Comparison of ENCODE assay signal across 27 cellular contexts in the genomic region with DNA sequence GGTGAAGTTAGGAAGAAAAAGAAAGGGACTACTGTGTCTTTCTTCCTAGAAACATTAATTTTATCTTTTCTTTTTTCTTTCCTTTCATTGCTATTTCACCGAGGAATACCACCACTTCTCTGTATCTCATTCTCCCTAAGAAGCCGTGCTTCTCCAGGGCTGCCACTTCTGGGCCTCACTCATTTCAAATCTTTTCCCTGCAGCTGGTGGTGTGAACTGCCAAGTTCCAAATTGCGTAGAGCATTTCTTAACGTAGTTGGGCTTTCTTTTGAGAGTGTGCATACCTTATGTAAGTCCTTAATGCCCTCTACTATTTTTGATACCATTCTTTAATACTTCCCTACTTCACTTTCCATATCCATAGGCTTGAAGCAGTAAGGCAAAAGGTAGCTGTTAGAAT.
DNase-seq lines count a peak whose midpoint lies in the region; ATAC-seq, FAIRE-seq and TF ChIP-seq lines count a peak whose summit lies in the region.
"Had no signal": no experiment of that assay in that cellular context is flagged by ENCODE, and none has a peak within 500 bp of the region (broad histone marks: within the 10 kb centered on the region; RNA-seq: fewer than 3 reads in every experiment).

No MANE protein-coding gene starts in this region.

- FAIRE-seq in K562 (lab: Jason Lieb, UNC): no peak
- no peak for FAIRE-seq in kidney (lab: Jason Lieb, UNC)
- FAIRE-seq: A204.1, GM12878, GM12892, GM18507 had no signal

- peak overlapping the region; percentile 47 for H2AFZ ChIP-seq in K562 (ENCODE audit: low read depth, low read length)

- intact Hi-C loops in left ventricle myocardium inferior (cut with micrococcal nuclease) (no loop called here), right cardiac atrium (cut with DNase I) (no loop called here), K562 (cut with micrococcal nuclease) (no loop called here), kidney (cut with DNase I) (no loop called here)
- intact Hi-C loops in dendritic cell treated with granulocyte-macrophage colony-stimulating factor and Interleukin-4, amounts not matched to agents 40 ng/mL and 50 ng/mL, for 4 days (cut with micrococcal nuclease): no loop called here

- no peaks in the 10 kb centered on the region for H3K36me3 ChIP-seq in left ventricle myocardium inferior
- H3K36me3 ChIP-seq in K562 (ENCODE audit: control insufficient read depth, insufficient read depth, low read length): no peaks in the 10 kb centered on the region
- no peaks in the 10 kb centered on the region for H3K36me3 ChIP-seq in kidney (ENCODE audit: control insufficient read depth in 1 of 2, insufficient read depth in 2 of 2, low read length in 2 of 2)
- H3K36me3 ChIP-seq: BE2C, BLaER1 had no signal

- H3K79me2 ChIP-seq in K562 (ENCODE audit: control insufficient read depth, insufficient read depth, low read length): no peaks in the 10 kb centered on the region

- H3K4me1 ChIP-seq in left ventricle myocardium inferior: peaks cover 12% of the 10 kb centered on the region
- no peaks in the 10 kb centered on the region for H3K4me1 ChIP-seq in right cardiac atrium (ENCODE audit: control insufficient read depth, insufficient read depth, low read length)
- peaks cover 8 to 23% of the 10 kb centered on the region in 2 experiments; a peak in 4 of 5 replicates for H3K4me1 ChIP-seq in K562 (replicated peaks in 1 of 2; ENCODE audit: control insufficient read depth in 2 of 2, insufficient read depth in 2 of 2, low read length in 2 of 2)
- H3K4me1 ChIP-seq in kidney (ENCODE audit: control insufficient read depth in 1 of 2, insufficient read depth in 1 of 2, low read depth in 1 of 2, low read length in 2 of 2): peaks cover 0 to 5% of the 10 kb centered on the region in 2 donors
- H3K4me1 ChIP-seq: BE2C, BLaER1 had no signal

- TF ChIP-seq RAD21 in K562 (CRISPR knock-in tag; conservative IDR thresholded peaks at IDR 0.05 in 1 of 2, IDR thresholded peaks at IDR 0.05 in 1 of 2): no peak

- no TSS peak for BruUV-seq in K562 (replicated peaks; lab: Mats Ljungman, UMichigan)

- H3K27me3 ChIP-seq in left ventricle myocardium inferior (ENCODE audit: low read depth) (no peaks in the 10 kb centered on the region), right cardiac atrium (ENCODE audit: control insufficient read depth, insufficient read depth) (no peaks in the 10 kb centered on the region), K562 (ENCODE audit: control insufficient read depth in 2 of 2, insufficient read depth in 2 of 2, low read length in 2 of 2) (no peaks in the 10 kb centered on the region)
- H3K27me3 ChIP-seq: BE2C, BLaER1 had no signal

- H3K36me3 Mint-ChIP-seq in dendritic cell treated with granulocyte-macrophage colony-stimulating factor and Interleukin-4, amounts not matched to agents 40 ng/mL and 50 ng/mL, for 4 days (ENCODE audit: low read depth): peaks cover 13% of the 10 kb centered on the region
- H3K36me3 Mint-ChIP-seq: CD4-positive, CD25-positive, alpha-beta regulatory T cell had no signal

- ATAC-seq in right cardiac atrium (no peak), K562 (no peak)
- ATAC-seq: GM12878 had no signal

- H3K27me3 Mint-ChIP-seq in dendritic cell treated with granulocyte-macrophage colony-stimulating factor and Interleukin-4, amounts not matched to agents 40 ng/mL and 50 ng/mL, for 4 days: no peaks in the 10 kb centered on the region

- H3K4me2 ChIP-seq in K562 (ENCODE audit: insufficient read depth, low read length): no peak overlapping the region
- H3K4me2 ChIP-seq: BLaER1 had no signal

- H3K9me3 Mint-ChIP-seq in dendritic cell treated with granulocyte-macrophage colony-stimulating factor and Interleukin-4, amounts not matched to agents 40 ng/mL and 50 ng/mL, for 4 days: no peaks in the 10 kb centered on the region

- H3K9me1 ChIP-seq in K562 (ENCODE audit: control insufficient read depth, insufficient read depth, low read length): no peaks in the 10 kb centered on the region

- H3K4me3 Mint-ChIP-seq in dendritic cell treated with granulocyte-macrophage colony-stimulating factor and Interleukin-4, amounts not matched to agents 40 ng/mL and 50 ng/mL, for 4 days: no peak overlapping the region
- H3K4me3 Mint-ChIP-seq: CD14-positive monocyte; CD4-positive, alpha-beta memory T cell; CD4-positive, CD25-positive, alpha-beta regulatory T cell; CD8-positive, alpha-beta memory T cell had no signal

- POLR2A ChIA-PET in K562 (lab: Yijun Ruan, JAX): no interaction called here

- 71% methylated on average over 4 of the region's 4 CpGs for whole genome bisulfite sequencing in right cardiac atrium
- WGBS in K562 (ENCODE audit: insufficient coverage, low coverage, missing lambda C conversion rate): 17% methylated on average over 4 of the region's 4 CpGs

- TF ChIP-seq EP300 in K562 (IDR thresholded peaks at IDR 0.05; ENCODE audit: low read length): no peak

- peaks cover 11% of the 10 kb centered on the region for H3K9me3 ChIP-seq in left ventricle myocardium inferior (replicated peaks)
- no peaks in the 10 kb centered on the region for H3K9me3 ChIP-seq in right cardiac atrium (ENCODE audit: control insufficient read depth, low read length)
- no peaks in the 10 kb centered on the region for H3K9me3 ChIP-seq in K562 (replicated peaks; ENCODE audit: control insufficient read depth, insufficient read depth, low read depth, low read length)
- H3K9me3 ChIP-seq in kidney (ENCODE audit: control insufficient read depth in 1 of 2, low read length in 2 of 2): peaks cover 0 to 4% of the 10 kb centered on the region in 2 donors
- H3K9me3 ChIP-seq: BE2C had no signal

- H3K4me3 ChIP-seq in left ventricle myocardium inferior (no peak overlapping the region), right cardiac atrium (ENCODE audit: low read length) (no peak overlapping the region), K562 (no peak overlapping the region), kidney (ENCODE audit: low read length in 2 of 2) (no peak overlapping the region)
- H3K4me3 ChIP-seq: BLaER1, GM12878 had no signal

- DNase-seq in left ventricle myocardium inferior (no peak), right cardiac atrium (no peak), K562 (ENCODE audit: extremely low read depth in 1 of 4, low spot score in 3 of 4) (no peak), kidney (no peak)
- no peak for DNase-seq in activated naive CD4-positive, alpha-beta T cell (lab: John Stamatoyannopoulos, UW)
- DNase-seq: 8988T; ACHN; BE2C; C1 segment of cervical spinal cord; CD4-positive, alpha-beta memory T cell; CD4-positive, CD25-positive, alpha-beta regulatory T cell; CD8-positive, alpha-beta memory T cell; COR-L47; DMS 273 treated with DMSO at 0.1 percent for 48 hours; DMS153; DMS53; DMS79; DND-41; EL; GDM1 had no signal

- CTCF ChIA-PET in K562 (lab: Yijun Ruan, JAX; ENCODE audit: low intra/inter-chr PET ratio): no interaction called here

- peak overlapping the region; percentile 45 for H3K27ac Mint-ChIP-seq in dendritic cell treated with granulocyte-macrophage colony-stimulating factor and Interleukin-4, amounts not matched to agents 40 ng/mL and 50 ng/mL, for 4 days
- H3K27ac Mint-ChIP-seq: CD4-positive, CD25-positive, alpha-beta regulatory T cell had no signal

- TF ChIP-seq POLR2A in K562 (conservative IDR thresholded peaks at IDR 0.05): no peak

- H3K9ac ChIP-seq in K562 (ENCODE audit: insufficient read depth in 1 of 2, low read depth in 2 of 2, low read length in 2 of 2): no peak overlapping the region
- H3K9ac ChIP-seq in kidney (ENCODE audit: low read length in 2 of 2): no peak overlapping the region
- H3K9ac ChIP-seq: BLaER1 had no signal

- H3K27ac ChIP-seq in left ventricle myocardium inferior (replicated peaks) (peak overlapping the region; percentile 18), right cardiac atrium (ENCODE audit: low read length) (no peak overlapping the region), K562 (ENCODE audit: extremely low read depth, low read depth, low read length) (no peak overlapping the region), kidney (ENCODE audit: low read depth in 2 of 2, low read length in 2 of 2) (no peak overlapping the region)
- H3K27ac ChIP-seq: BLaER1 had no signal

- H3K4me1 Mint-ChIP-seq in dendritic cell treated with granulocyte-macrophage colony-stimulating factor and Interleukin-4, amounts not matched to agents 40 ng/mL and 50 ng/mL, for 4 days (ENCODE audit: low read depth): peaks cover 44% of the 10 kb centered on the region
- H3K4me1 Mint-ChIP-seq: CD4-positive, alpha-beta memory T cell; CD8-positive, alpha-beta memory T cell had no signal

- TF ChIP-seq CTCF in left ventricle myocardium inferior (IDR thresholded peaks at IDR 0.05; ENCODE audit: borderline replicate concordance): no peak
- no peak for TF ChIP-seq CTCF in K562 (IDR thresholded peaks at IDR 0.05 in 2 of 3, conservative IDR thresholded peaks at IDR 0.05 in 1 of 3; ENCODE audit: insufficient read depth in 2 of 3, low read depth in 1 of 3, low read length in 3 of 3)
- no peak for TF ChIP-seq CTCF in kidney (IDR thresholded peaks at IDR 0.05; ENCODE audit: borderline replicate concordance, extremely low read depth, insufficient read depth)

- in situ Hi-C loops in K562 (cut with MboI): no loop called here

- H4K20me1 ChIP-seq in K562 (replicated peaks; ENCODE audit: control insufficient read depth, insufficient read depth, low read length): no peaks in the 10 kb centered on the region
- H4K20me1 ChIP-seq: BLaER1 had no signal

TF ChIP-seq in K562, 482 proteins besides CTCF, POLR2A, EP300 and RAD21 (continues in another document):
- no peak for TF ChIP-seq MYNN (IDR thresholded peaks at IDR 0.05)
- no peak for TF ChIP-seq MYNN (CRISPR knock-in tag; IDR thresholded peaks at IDR 0.05)
- TF ChIP-seq ESRRA (IDR thresholded peaks at IDR 0.05; ENCODE audit: borderline replicate concordance, low read depth): no peak
- no peak for TF ChIP-seq NCOA4 (IDR thresholded peaks at IDR 0.05; ENCODE audit: partially characterized antibody)
- TF ChIP-seq PPARD (CRISPR knock-in tag; IDR thresholded peaks at IDR 0.05): no peak
- no peak for TF ChIP-seq KAT7 (CRISPR knock-in tag; IDR thresholded peaks at IDR 0.05; ENCODE audit: borderline replicate concordance)
